1 cellular context compared by ENCODE assay signal in genomic region chr19:335486-336066, GRCh38.
TF ChIP-seq lines count a peak whose summit lies in the region.

No MANE protein-coding gene starts in this region.

TF ChIP-seq in H1, 55 proteins besides CTCF, POLR2A, EP300 and RAD21:
- TF ChIP-seq EGR1 (IDR thresholded peaks at IDR 0.05; ENCODE audit: borderline replicate concordance, low read depth, low read length) (no peak), TAF7 (optimal IDR thresholded peaks at IDR 0.05; ENCODE audit: borderline replicate concordance, low read depth, low read length) (no peak), RFX5 (IDR thresholded peaks at IDR 0.05; ENCODE audit: borderline replicate concordance, low read depth, low read length) (no peak), NRF1 (IDR thresholded peaks at IDR 0.05; ENCODE audit: low read depth, low read length) (no peak), TEAD4 (IDR thresholded peaks at IDR 0.05; ENCODE audit: low read depth, low read length) (no peak), SAP30 (IDR thresholded peaks at IDR 0.05; ENCODE audit: insufficient read depth, insufficient replicate concordance, low read length) (no peak)
